In the genomic region with DNA sequence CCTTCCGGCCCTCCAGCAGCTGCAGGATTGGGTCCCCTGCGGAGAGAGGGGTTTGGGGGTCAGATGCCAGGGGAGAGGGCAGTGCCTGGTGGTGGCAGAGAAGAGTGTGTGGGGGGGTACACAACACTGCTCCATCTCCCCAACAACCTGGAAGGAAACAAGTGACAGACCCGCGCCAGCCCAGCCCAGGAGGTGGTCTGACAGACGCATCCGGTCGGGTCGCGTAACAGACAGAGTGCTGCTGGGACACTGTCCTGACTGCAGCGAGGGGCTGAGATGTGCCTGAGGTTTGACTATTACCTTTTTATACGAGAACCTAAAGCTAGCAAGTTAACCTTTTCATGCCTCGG, we compare ENCODE assay signal across 9 cellular contexts. TPM values are rescaled to one million over a fixed set of nuclear protein-coding genes. Genes with fewer than 3 reads are reported as not detected.
DNase-seq lines count a peak whose midpoint lies in the region; ATAC-seq and TF ChIP-seq lines count a peak whose summit lies in the region.
"Had no signal": no experiment of that assay in that cellular context is flagged by ENCODE, and none has a peak within 500 bp of the region (broad histone marks: within the 10 kb centered on the region; RNA-seq: fewer than 3 reads in every experiment).

No MANE protein-coding gene starts in this region.

- H3K27ac Mint-ChIP-seq in activated naive CD4-positive, alpha-beta T cell treated with anti-CD3 and anti-CD28 coated beads for 36 hours: peak overlapping the region; percentile 80
- H3K27ac Mint-ChIP-seq in activated naive CD8-positive, alpha-beta T cell treated with anti-CD3 and anti-CD28 coated beads, Interleukin-2, amount 10 ng/mL, durations not matched to agents 7 days and 5 days: peak overlapping the region; percentile 94

- ATAC-seq in activated naive CD8-positive, alpha-beta T cell treated with anti-CD3 and anti-CD28 coated beads, Interleukin-2, amount 10 ng/mL, durations not matched to agents 7 days and 5 days (ENCODE audit: low read depth): peak; percentile 21
- ATAC-seq in GM18907 (IDR thresholded peaks at IDR 0.05; ENCODE audit: unreplicated experiment): no peak

- H3K9me3 Mint-ChIP-seq in activated naive CD4-positive, alpha-beta T cell treated with anti-CD3 and anti-CD28 coated beads for 36 hours: no peaks in the 10 kb centered on the region
- no peaks in the 10 kb centered on the region for H3K9me3 Mint-ChIP-seq in activated naive CD8-positive, alpha-beta T cell treated with anti-CD3 and anti-CD28 coated beads, Interleukin-2, amount 10 ng/mL, durations not matched to agents 7 days and 5 days

- peak overlapping the region; percentile 51 for H2BK5ac ChIP-seq in mesendoderm (ENCODE audit: low read length)

- H3K36me3 ChIP-seq in mesendoderm (ENCODE audit: control insufficient read depth, insufficient read depth, low read length) (no peaks in the 10 kb centered on the region), tibial nerve (peaks cover 0 to 75% (median 8%) of the 10 kb centered on the region in 3 donors)

- peaks cover 21% of the 10 kb centered on the region for H3K4me1 Mint-ChIP-seq in activated naive CD4-positive, alpha-beta T cell treated with anti-CD3 and anti-CD28 coated beads for 36 hours (ENCODE audit: low read depth)
- H3K4me1 Mint-ChIP-seq in activated naive CD8-positive, alpha-beta T cell treated with anti-CD3 and anti-CD28 coated beads, Interleukin-2, amount 10 ng/mL, durations not matched to agents 7 days and 5 days: peaks cover 15% of the 10 kb centered on the region

- intact Hi-C loops in activated naive CD4-positive, alpha-beta T cell treated with anti-CD3 and anti-CD28 coated beads for 36 hours (cut with micrococcal nuclease): no loop called here

- H3K4me2 ChIP-seq in mesendoderm (ENCODE audit: low read length): peak overlapping the region; percentile 76

- no peak overlapping the region for H3K27ac ChIP-seq in mesendoderm (ENCODE audit: low read depth, low read length)
- H3K27ac ChIP-seq in tibial nerve: peak overlapping the region; percentile 54 to 85 (median 82)
- H3K27ac ChIP-seq: C4-2B had no signal

- peak overlapping the region; percentile 29 for H3K4me3 Mint-ChIP-seq in activated naive CD4-positive, alpha-beta T cell treated with anti-CD3 and anti-CD28 coated beads for 36 hours
- H3K4me3 Mint-ChIP-seq in activated naive CD8-positive, alpha-beta T cell treated with anti-CD3 and anti-CD28 coated beads, Interleukin-2, amount 10 ng/mL, durations not matched to agents 7 days and 5 days: peak overlapping the region; percentile 61

- no peaks in the 10 kb centered on the region for H3K9me3 ChIP-seq in tibial nerve

- peak overlapping the region; percentile 62 for H2AK5ac ChIP-seq in mesendoderm (ENCODE audit: low read length)

- no peak overlapping the region for H3K4ac ChIP-seq in mesendoderm (ENCODE audit: low read depth, low read length)

- peaks cover 8% of the 10 kb centered on the region for H3K4me1 ChIP-seq in mesendoderm (ENCODE audit: control insufficient read depth, low read depth, low read length)
- H3K4me1 ChIP-seq in tibial nerve: peaks cover 0 to 51% (median 20%) of the 10 kb centered on the region in 4 donors

- H3K79me1 ChIP-seq in mesendoderm (ENCODE audit: low read length): no peaks in the 10 kb centered on the region

- H3K36me3 Mint-ChIP-seq in activated naive CD4-positive, alpha-beta T cell treated with anti-CD3 and anti-CD28 coated beads for 36 hours (ENCODE audit: low read depth): peaks cover 10% of the 10 kb centered on the region
- peaks cover 7% of the 10 kb centered on the region for H3K36me3 Mint-ChIP-seq in activated naive CD8-positive, alpha-beta T cell treated with anti-CD3 and anti-CD28 coated beads, Interleukin-2, amount 10 ng/mL, durations not matched to agents 7 days and 5 days

- H3K56ac ChIP-seq in mesendoderm (ENCODE audit: low read length): peak overlapping the region; percentile 89

- no peaks in the 10 kb centered on the region for H3K27me3 Mint-ChIP-seq in activated naive CD4-positive, alpha-beta T cell treated with anti-CD3 and anti-CD28 coated beads for 36 hours (ENCODE audit: low read depth)
- H3K27me3 Mint-ChIP-seq in activated naive CD8-positive, alpha-beta T cell treated with anti-CD3 and anti-CD28 coated beads, Interleukin-2, amount 10 ng/mL, durations not matched to agents 7 days and 5 days: no peaks in the 10 kb centered on the region

- in situ Hi-C loops in GM13977 (cut with MboI; ENCODE audit: low pct_unique_long_range_greater_than_20kb, low sequenced_read_pairs, unreplicated experiment): no loop called here

- no peak overlapping the region for H2BK15ac ChIP-seq in mesendoderm (replicated peaks; ENCODE audit: low read depth)

- TF ChIP-seq EP300 in tibial nerve (IDR thresholded peaks at IDR 0.05): no peak

- H3K23ac ChIP-seq in mesendoderm (ENCODE audit: low read length): peak overlapping the region; percentile 91

- H4K5ac ChIP-seq in mesendoderm (ENCODE audit: low read length): peak overlapping the region; percentile 49

- no peak for TF ChIP-seq POLR2A in tibial nerve (IDR thresholded peaks at IDR 0.05)
- no peak for TF ChIP-seq POLR2A in erythroblast (IDR thresholded peaks at IDR 0.05; ENCODE audit: low read length)

- no peak for TF ChIP-seq CTCF in tibial nerve (IDR thresholded peaks at IDR 0.05)
- no peak for TF ChIP-seq CTCF in GM13977 (IDR thresholded peaks at IDR 0.05; ENCODE audit: extremely low read depth, insufficient read depth, missing control alignments)

- no peak overlapping the region for H2BK120ac ChIP-seq in mesendoderm (ENCODE audit: low read depth, low read length)

- peak overlapping the region; percentile 7 for H3K18ac ChIP-seq in mesendoderm (ENCODE audit: low read length)

- H3K9ac ChIP-seq in mesendoderm (ENCODE audit: low read length): peak overlapping the region; percentile 71

- H3K27me3 ChIP-seq in mesendoderm (ENCODE audit: insufficient read depth, low read length, poor library complexity) (no peaks in the 10 kb centered on the region), tibial nerve (no peaks in the 10 kb centered on the region)

- POLR2A ChIA-PET in activated naive CD8-positive, alpha-beta T cell treated with anti-CD3 and anti-CD28 coated beads, Interleukin-2, amount 10 ng/mL, durations not matched to agents 7 days and 5 days (lab: Charles Lee): interaction anchor here (0.9 to 11.0 kb wide), 6 partner anchors 16 to 74 kb away, joined by 3 to 121 read pairs (median 7); a partner anchor contains a TSS

- CTCF ChIA-PET in activated naive CD4-positive, alpha-beta T cell treated with anti-CD3 and anti-CD28 coated beads for 36 hours (lab: Charles Lee): interaction anchor here (0.7 to 3.1 kb wide), 10 partner anchors 8 to 173 kb away, joined by 3 to 23 read pairs (median 4); a partner anchor contains a TSS

- peak; percentile 35 for DNase-seq in activated naive CD4-positive, alpha-beta T cell treated with anti-CD3 and anti-CD28 coated beads for 36 hours
- no peak for DNase-seq in activated naive CD4-positive, alpha-beta T cell treated with Interleukin-2 at 50 U/mL for 16 hours
- DNase-seq in activated naive CD8-positive, alpha-beta T cell treated with anti-CD3 and anti-CD28 coated beads, Interleukin-2, amount 10 ng/mL, durations not matched to agents 7 days and 5 days: no peak
- DNase-seq in mesendoderm (peak; percentile 71), tibial nerve (ENCODE audit: low spot score in 2 of 2) (no peak), erythroblast (lab: John Stamatoyannopoulos, UW) (no peak), GM13977 (ENCODE audit: low spot score) (no peak)

- no peaks in the 10 kb centered on the region for H3K79me2 ChIP-seq in mesendoderm (ENCODE audit: control insufficient read depth, insufficient read depth, low read length)

- no peak overlapping the region for H4K8ac ChIP-seq in mesendoderm (ENCODE audit: low read depth, low read length)

- H3K4me3 ChIP-seq in mesendoderm (ENCODE audit: low read length) (no peak overlapping the region), tibial nerve (peak overlapping the region in 3 of 4 donors; percentile 17 to 48 (median 17))

- no CpG with 5 or more reads among the region's 12 CpGs for WGBS in mesendoderm (ENCODE audit: extremely low coverage, insufficient coverage, low lambda C conversion rate)
- WGBS in tibial nerve, 2 donors: 45 to 50% methylated on average over 11 to 12 of the region's 12 CpGs

RNA-seq across cellular contexts. Expression of a gene that starts 16.2 kb away (rescaled TPM):
- total RNA-seq in activated naive CD4-positive, alpha-beta T cell treated with anti-CD3 and anti-CD28 coated beads for 36 hours: 10 to 100 TPM; 98.5 to 99.1 TPM
- 100 to 1,000 TPM; 221 to 222 TPM for total RNA-seq in activated naive CD8-positive, alpha-beta T cell treated with anti-CD3 and anti-CD28 coated beads, Interleukin-2, amount 10 ng/mL, durations not matched to agents 7 days and 5 days
- polyA plus RNA-seq in mesendoderm (2013, experiment 1 of 2): 2.1 TPM
- 2.4 TPM for polyA plus RNA-seq in mesendoderm (2013, experiment 2 of 2)
- 10 to 100 TPM; 10.5 to 53.1 (median 22.6) TPM for total RNA-seq in tibial nerve

RNA-seq across cellular contexts. Expression of a gene that starts 27.1 kb away (rescaled TPM):
- 10 to 100 TPM; 65.0 to 68.7 TPM for total RNA-seq in activated naive CD4-positive, alpha-beta T cell treated with anti-CD3 and anti-CD28 coated beads for 36 hours
- total RNA-seq in activated naive CD8-positive, alpha-beta T cell treated with anti-CD3 and anti-CD28 coated beads, Interleukin-2, amount 10 ng/mL, durations not matched to agents 7 days and 5 days: 100 to 1,000 TPM; 107 TPM
- polyA plus RNA-seq in mesendoderm (2013, experiment 1 of 2): 70.2 TPM
- 71.9 TPM for polyA plus RNA-seq in mesendoderm (2013, experiment 2 of 2)
- total RNA-seq in tibial nerve: 10 to 100 TPM; 63.5 to 79.7 (median 71.0) TPM

RNA-seq across cellular contexts. Expression of a gene that starts 43.4 kb away (rescaled TPM):
- 10 to 100 TPM; 19.1 to 21.4 TPM for total RNA-seq in activated naive CD4-positive, alpha-beta T cell treated with anti-CD3 and anti-CD28 coated beads for 36 hours
- 10 to 100 TPM; 37.4 to 39.8 TPM for total RNA-seq in activated naive CD8-positive, alpha-beta T cell treated with anti-CD3 and anti-CD28 coated beads, Interleukin-2, amount 10 ng/mL, durations not matched to agents 7 days and 5 days
- 26.1 TPM for polyA plus RNA-seq in mesendoderm (2013, experiment 1 of 2)
- polyA plus RNA-seq in mesendoderm (2013, experiment 2 of 2): 24.3 TPM
- total RNA-seq in tibial nerve: 10 to 100 TPM; 30.2 to 53.4 (median 36.2) TPM

RNA-seq across cellular contexts. Expression of a gene that starts 50.4 kb away (rescaled TPM):
- total RNA-seq in activated naive CD4-positive, alpha-beta T cell treated with anti-CD3 and anti-CD28 coated beads for 36 hours: 1 to 10 TPM; 8.1 to 9.6 TPM
- 10 to 100 TPM; 23.2 to 27.9 TPM for total RNA-seq in activated naive CD8-positive, alpha-beta T cell treated with anti-CD3 and anti-CD28 coated beads, Interleukin-2, amount 10 ng/mL, durations not matched to agents 7 days and 5 days
- 1.5 TPM for polyA plus RNA-seq in mesendoderm (2013, experiment 1 of 2)
- polyA plus RNA-seq in mesendoderm (2013, experiment 2 of 2): 2.1 TPM
- total RNA-seq in tibial nerve: 10 to 100 TPM; 47.4 to 79.0 (median 57.0) TPM

Comparison
In these comparisons a context has a peak if more than half of its experiments do, and no peak if none do; other contexts are left out.
1. DNase-seq: peak in activated naive CD4-positive, alpha-beta T cell treated with anti-CD3 and anti-CD28 coated beads for 36 hours (single experiment) and mesendoderm (single experiment); none in activated naive CD4-positive, alpha-beta T cell treated with Interleukin-2 at 50 U/mL for 16 hours (single experiment), activated naive CD8-positive, alpha-beta T cell treated with anti-CD3 and anti-CD28 coated beads, Interleukin-2, amount 10 ng/mL, durations not matched to agents 7 days and 5 days (single experiment), tibial nerve (0 of 2), erythroblast (0 of 2) and GM13977 (single experiment).